In genomic region chr3:32428092-32429068, GRCh38 we compare ENCODE assay signal across 8 cellular contexts. TPM values are rescaled to one million over a fixed set of nuclear protein-coding genes. Genes with fewer than 3 reads are reported as not detected.
A peak's percentile ranks its signal among the peaks of the same experiment; 100 is the strongest.
DNase-seq lines count a peak whose midpoint lies in the region; ATAC-seq, FAIRE-seq and TF ChIP-seq lines count a peak whose summit lies in the region.

No MANE protein-coding gene starts in this region.

- H3K27me3 ChIP-seq in CD8-positive, alpha-beta T cell (ENCODE audit: insufficient read depth, low read length), result no peaks in the 10 kb centered on the region

- no peaks in the 10 kb centered on the region for H3K9me3 Mint-ChIP-seq in CD8-positive, alpha-beta T cell
- H3K9me3 Mint-ChIP-seq in activated naive CD4-positive, alpha-beta T cell treated with anti-CD3 and anti-CD28 coated beads, Interleukin-2, amount 50 U/mL, for 72 hours, result no peaks in the 10 kb centered on the region

- H3K4me3 ChIP-seq in CD8-positive, alpha-beta T cell (ENCODE audit: low read depth, low read length), result peak overlapping the region; percentile 26

- CTCF ChIA-PET in CD8-positive, alpha-beta T cell (lab: Charles Lee), result interaction anchor here (1.1 to 7.9 kb wide), 5 partner anchors 21 to 53 kb away, joined by 3 to 70 read pairs (median 11); no protein-coding TSS in a partner anchor

- peaks cover 94% of the 10 kb centered on the region for H3K4me1 Mint-ChIP-seq in CD8-positive, alpha-beta T cell (ENCODE audit: low read depth)

- TF ChIP-seq CTCF in CD8-positive, alpha-beta T cell (IDR thresholded peaks at IDR 0.05), result no peak

- peak overlapping the region; percentile 76 for H3K4me3 Mint-ChIP-seq in CD8-positive, alpha-beta T cell

- peak in 6 of 7 experiments; percentile 29 to 71 (median 53) for DNase-seq in CD8-positive, alpha-beta T cell
- DNase-seq in activated naive CD4-positive, alpha-beta T cell treated with anti-CD3 and anti-CD28 coated beads, Interleukin-2, amount 50 U/mL, for 72 hours (ENCODE audit: low spot score in 2 of 2), result no peak
- DNase-seq in superior temporal gyrus (ENCODE audit: extremely low spot score) (no peak), H54 (ENCODE audit: insufficient read length, low spot score) (no peak), RCC 7860 (ENCODE audit: low spot score) (no peak), DMS 273 (lab: John Stamatoyannopoulos, UW; ENCODE audit: unreplicated experiment) (no peak)

- peak; percentile 59 for ATAC-seq in CD8-positive, alpha-beta T cell
- ATAC-seq in GM19395 (IDR thresholded peaks at IDR 0.05; ENCODE audit: unreplicated experiment) (peak; percentile 79), HG03342 (IDR thresholded peaks at IDR 0.05; ENCODE audit: unreplicated experiment) (peak; percentile 75)
- ATAC-seq in activated naive CD4-positive, alpha-beta T cell treated with anti-CD3 and anti-CD28 coated beads, Interleukin-2, amount 50 U/mL, for 72 hours, result peak in 1 of 2 donors; percentile 21

- no peaks in the 10 kb centered on the region for H3K36me3 ChIP-seq in CD8-positive, alpha-beta T cell (ENCODE audit: insufficient read depth, low read length)

- intact Hi-C loops in CD8-positive, alpha-beta T cell (cut with DNase I, micrococcal nuclease), result loop anchor here in 1 of 2 experiments (2.0 to 5.0 kb wide), 3 partner anchors 14 to 36 kb away; partner anchors contain the start of gene CMTM7

- H3K27ac Mint-ChIP-seq in CD8-positive, alpha-beta T cell, result peak overlapping the region; percentile 96
- H3K27ac Mint-ChIP-seq in activated naive CD4-positive, alpha-beta T cell treated with anti-CD3 and anti-CD28 coated beads, Interleukin-2, amount 50 U/mL, for 72 hours, result peak overlapping the region; percentile 90 to 94

- POLR2A ChIA-PET in CD8-positive, alpha-beta T cell (lab: Charles Lee), result interaction anchor here (0.6 to 1.7 kb wide), 7 partner anchors 9 to 33 kb away, joined by 3 to 8 read pairs (median 4); no protein-coding TSS in a partner anchor

- TF ChIP-seq POLR2A in H54 (IDR thresholded peaks at IDR 0.05; ENCODE audit: low read depth, low read length), result no peak

- FAIRE-seq in H54 (lab: Jason Lieb, UNC) (no peak), RCC 7860 (lab: Jason Lieb, UNC) (no peak)

- peaks cover 98% of the 10 kb centered on the region for H3K4me1 ChIP-seq in CD8-positive, alpha-beta T cell (ENCODE audit: insufficient read depth, low read length)

- no peaks in the 10 kb centered on the region for H3K9me3 ChIP-seq in CD8-positive, alpha-beta T cell (ENCODE audit: low read length)

- no peaks in the 10 kb centered on the region for H3K36me3 Mint-ChIP-seq in CD8-positive, alpha-beta T cell
- H3K36me3 Mint-ChIP-seq in activated naive CD4-positive, alpha-beta T cell treated with anti-CD3 and anti-CD28 coated beads, Interleukin-2, amount 50 U/mL, for 72 hours, result no peaks in the 10 kb centered on the region

- H3K27ac ChIP-seq in CD8-positive, alpha-beta T cell (ENCODE audit: low read depth, low read length), result peak overlapping the region; percentile 58

- no peaks in the 10 kb centered on the region for H3K27me3 Mint-ChIP-seq in CD8-positive, alpha-beta T cell (ENCODE audit: low read depth)

RNA-seq across cellular contexts. Expression of gene CMTM7, which starts 36.7 kb away (rescaled TPM):
- total RNA-seq in CD8-positive, alpha-beta T cell, result 10 to 100 TPM; 18.8 to 19.5 TPM
- 10 to 100 TPM; 34.2 to 59.9 TPM for total RNA-seq in activated naive CD4-positive, alpha-beta T cell treated with anti-CD3 and anti-CD28 coated beads, Interleukin-2, amount 50 U/mL, for 72 hours

Comparison
In these comparisons a context has a peak if more than half of its experiments do, and no peak if none do; other contexts are left out.
1. DNase-seq: peak in CD8-positive, alpha-beta T cell (6 of 7); none in activated naive CD4-positive, alpha-beta T cell treated with anti-CD3 and anti-CD28 coated beads, Interleukin-2, amount 50 U/mL, for 72 hours (0 of 2), superior temporal gyrus (single experiment), H54 (single experiment), RCC 7860 (single experiment) and DMS 273 (single experiment).